29 cellular contexts compared by ENCODE assay signal in the genomic region with DNA sequence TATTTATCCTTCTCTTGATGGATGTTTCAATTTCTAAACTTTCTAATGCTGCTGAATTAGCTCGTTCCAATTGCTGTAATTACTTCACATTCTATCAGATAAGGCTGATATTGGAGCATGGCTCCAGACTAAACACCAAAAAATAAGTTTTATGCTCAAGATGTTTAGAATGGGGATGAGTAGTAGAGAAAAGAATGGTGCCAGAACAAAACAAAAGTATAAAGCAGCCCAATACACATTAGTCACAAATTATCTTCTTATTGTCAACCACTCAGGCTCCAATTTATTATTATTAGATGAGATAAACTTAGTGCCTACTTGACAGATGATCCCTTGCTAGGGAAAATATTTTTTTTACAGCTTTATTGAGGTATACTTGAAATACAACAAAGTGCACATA. TPM values are rescaled to one million over a fixed set of nuclear protein-coding genes. Genes with fewer than 3 reads are reported as not detected.
"Had no signal": no experiment of that assay in that cellular context is flagged by ENCODE, and none has a peak within 500 bp of the region (broad histone marks: within the 10 kb centered on the region; RNA-seq: fewer than 3 reads in every experiment).

No MANE protein-coding gene starts in this region.

- H3K27ac ChIP-seq: ascending aorta, body of pancreas, breast epithelium, RWPE1 had no signal

- ATAC-seq: activated CD8-positive, alpha-beta T cell treated with anti-CD3 and anti-CD28 coated beads, Interleukin-2, amount 10 ng/mL, durations not matched to agents 7 days and 5 days; body of pancreas; PC-3; Right ventricle myocardium inferior had no signal

- H3K27me3 Mint-ChIP-seq: activated CD4-positive, alpha-beta T cell treated with anti-CD3 and anti-CD28 coated beads, Interleukin-2, amount 10 ng/mL, durations not matched to agents 24 days and 14 days; activated naive CD4-positive, alpha-beta T cell treated with anti-CD3 and anti-CD28 coated beads, Interleukin-2, amount 10 ng/mL, durations not matched to agents 7 days and 5 days; activated naive CD8-positive, alpha-beta T cell treated with anti-CD3 and anti-CD28 coated beads for 36 hours; activated T-cell treated with anti-CD3 and anti-CD28 coated beads, Interleukin-2, amount 50 U/mL, for 24 hours had no signal

- H3K9me3 ChIP-seq: ascending aorta, body of pancreas had no signal

- DNase-seq: activated CD4-positive, alpha-beta T cell treated with anti-CD3 and anti-CD28 coated beads, Interleukin-2, amount 10 ng/mL, durations not matched to agents 24 days and 14 days; activated CD4-positive, alpha-beta T cell treated with anti-CD3 and anti-CD28 coated beads, Interleukin-2, amount 50 U/mL, for 48 hours; activated CD8-positive, alpha-beta T cell treated with anti-CD3 and anti-CD28 coated beads, Interleukin-2, amount 10 ng/mL, durations not matched to agents 7 days and 5 days; activated gamma-delta T cell treated with Interleukin-2 at 50 U/mL for 16 hours; activated naive CD4-positive, alpha-beta T cell treated with anti-CD3 and anti-CD28 coated beads, Interleukin-2, amount 10 ng/mL, durations not matched to agents 7 days and 5 days; activated naive CD8-positive, alpha-beta T cell treated with anti-CD3 and anti-CD28 coated beads for 36 hours; activated T-cell treated with anti-CD3 and anti-CD28 coated beads, Interleukin-2, amount 50 U/mL, for 24 hours; amygdala; body of pancreas; Karpas-422; NCI-H1105; NCI-H1417 treated with DMSO at 0.1 percent for 48 hours; NCI-H187 treated with DMSO at 0.1 percent for 48 hours; NCI-H2081; NCI-H2171 treated with DMSO at 0.1 percent for 48 hours; NCI-H345; NCI-H524 treated with DMSO at 0.1 percent for 48 hours; NK-92 treated with Interleukin-12 subunit alpha and Interleukin-12 subunit beta, amount 100 ng/mL, for 24 hours; PC-3; SIG-M5 had no signal

- H3K4me1 Mint-ChIP-seq: activated naive CD4-positive, alpha-beta T cell treated with anti-CD3 and anti-CD28 coated beads, Interleukin-2, amount 10 ng/mL, durations not matched to agents 7 days and 5 days; activated naive CD8-positive, alpha-beta T cell treated with anti-CD3 and anti-CD28 coated beads for 36 hours had no signal

- H3K27me3 ChIP-seq: ascending aorta, body of pancreas, breast epithelium had no signal

- H3K4me3 ChIP-seq: ascending aorta, body of pancreas, breast epithelium had no signal

- H3K36me3 ChIP-seq: breast epithelium had no signal

- H3K27ac Mint-ChIP-seq: activated CD4-positive, alpha-beta T cell treated with anti-CD3 and anti-CD28 coated beads, Interleukin-2, amount 10 ng/mL, durations not matched to agents 24 days and 14 days; activated CD8-positive, alpha-beta T cell treated with anti-CD3 and anti-CD28 coated beads, Interleukin-2, amount 10 ng/mL, durations not matched to agents 7 days and 5 days; activated naive CD4-positive, alpha-beta T cell treated with anti-CD3 and anti-CD28 coated beads, Interleukin-2, amount 10 ng/mL, durations not matched to agents 7 days and 5 days; activated naive CD8-positive, alpha-beta T cell treated with anti-CD3 and anti-CD28 coated beads for 36 hours; activated T-cell treated with anti-CD3 and anti-CD28 coated beads, Interleukin-2, amount 50 U/mL, for 24 hours; T-helper 2 cell treated with Interferon-gamma antibody and Interleukin-4, amounts not matched to agents 5 μg/mL and 100 μg/mL, for 36 hours had no signal

- H3K4me1 ChIP-seq: breast epithelium had no signal

- H3K4me3 Mint-ChIP-seq: activated CD4-positive, alpha-beta T cell treated with anti-CD3 and anti-CD28 coated beads, Interleukin-2, amount 10 ng/mL, durations not matched to agents 24 days and 14 days; activated CD8-positive, alpha-beta T cell treated with anti-CD3 and anti-CD28 coated beads, Interleukin-2, amount 10 ng/mL, durations not matched to agents 7 days and 5 days; activated naive CD4-positive, alpha-beta T cell treated with anti-CD3 and anti-CD28 coated beads, Interleukin-2, amount 10 ng/mL, durations not matched to agents 7 days and 5 days; activated naive CD8-positive, alpha-beta T cell treated with anti-CD3 and anti-CD28 coated beads for 36 hours; activated T-cell treated with anti-CD3 and anti-CD28 coated beads, Interleukin-2, amount 50 U/mL, for 24 hours; T-helper 2 cell treated with Interferon-gamma antibody and Interleukin-4, amounts not matched to agents 5 μg/mL and 100 μg/mL, for 36 hours had no signal

RNA-seq across cellular contexts. Expression of a gene that starts 25.3 kb away (rescaled TPM):
- total RNA-seq: activated CD4-positive, alpha-beta T cell treated with anti-CD3 and anti-CD28 coated beads, Interleukin-2, amount 10 ng/mL, durations not matched to agents 24 days and 14 days; activated CD8-positive, alpha-beta T cell treated with anti-CD3 and anti-CD28 coated beads, Interleukin-2, amount 10 ng/mL, durations not matched to agents 7 days and 5 days; activated naive CD8-positive, alpha-beta T cell treated with anti-CD3 and anti-CD28 coated beads for 36 hours; ascending aorta; body of pancreas; breast epithelium; MCF 10A; NCI-H460; PC-3; Right ventricle myocardium inferior; SK-MEL-5; T-helper 1 cell treated with Interleukin-12 subunit alpha and Interleukin-12 subunit beta and Interleukin-4 antibody, amounts not matched to agents 30 ng/mL and 1 ng/mL, for 36 hours had no signal
